Comparison of ENCODE assay signal across 8 cellular contexts in genomic region chr12:29148065-29148957, GRCh38. TPM values are rescaled to one million over a fixed set of nuclear protein-coding genes. Genes with fewer than 3 reads are reported as not detected.
A peak's percentile ranks its signal among the peaks of the same experiment; 100 is the strongest.
DNase-seq lines count a peak whose midpoint lies in the region; ATAC-seq and TF ChIP-seq lines count a peak whose summit lies in the region.

No MANE protein-coding gene starts in this region.

- peaks cover 13% of the 10 kb centered on the region for H3K27me3 Mint-ChIP-seq in GM23338 (ENCODE audit: insufficient read depth, low read depth, poor library complexity)
- H3K27me3 Mint-ChIP-seq in endodermal cell (ENCODE audit: insufficient read depth) = no peaks in the 10 kb centered on the region

- H3K4me1 ChIP-seq in GM23338 (ENCODE audit: insufficient read depth) (peaks cover 36% of the 10 kb centered on the region), endodermal cell (ENCODE audit: control insufficient read depth, insufficient read depth, low read length) (no peaks in the 10 kb centered on the region), mononuclear cell (ENCODE audit: insufficient read depth, low read length) (peaks cover 43% of the 10 kb centered on the region), transverse colon (peaks cover 11 to 39% (median 26%) of the 10 kb centered on the region in 4 donors)

- H3K27me3 ChIP-seq in GM23338 (ENCODE audit: insufficient read depth) (peaks cover 8% of the 10 kb centered on the region; the same call in 1 of the 2 replicates), endodermal cell (ENCODE audit: control insufficient read depth, insufficient read depth, low read length, poor library complexity, severe bottlenecking) (no peaks in the 10 kb centered on the region), mononuclear cell (ENCODE audit: insufficient read depth, low read length) (no peaks in the 10 kb centered on the region), transverse colon (no peaks in the 10 kb centered on the region)

- 0 out of 4 replicates have a peak, but pooled peaks of 1 of the 2 experiments have one; percentile 2 for TF ChIP-seq CTCF in GM23338 (conservative IDR thresholded peaks at IDR 0.05; ENCODE audit: low read depth in 2 of 2)
- TF ChIP-seq CTCF in endodermal cell (conservative IDR thresholded peaks at IDR 0.05) = peak; percentile 35
- no peak for TF ChIP-seq CTCF in transverse colon (IDR thresholded peaks at IDR 0.05)

- 0 out of 2 replicates have a peak, but pooled peaks cover 6% of the 10 kb centered on the region for H3K9me2 ChIP-seq in GM23338 (ENCODE audit: insufficient read depth)

- no peak for TF ChIP-seq POLR2A in transverse colon (IDR thresholded peaks at IDR 0.05)

- WGBS in endodermal cell (ENCODE audit: insufficient coverage in 1 of 2, insufficient read length in 1 of 2), 2 experiments = 27 to 28% methylated on average over 11 to 20 of the region's 21 CpGs
- WGBS in transverse colon (ENCODE audit: low coverage in 1 of 2), 2 donors = 5 to 8% methylated on average over 5 to 21 of the region's 21 CpGs

- peak overlapping the region; percentile 94 for H2AFZ ChIP-seq in GM23338

- H3K4me1 Mint-ChIP-seq in GM23338 (peaks cover 55% of the 10 kb centered on the region), endodermal cell (peaks cover 60% of the 10 kb centered on the region)

- TF ChIP-seq EP300 in transverse colon (IDR thresholded peaks at IDR 0.05; ENCODE audit: low read depth) = no peak

- peak overlapping the region; percentile 64 for H3K27ac ChIP-seq in GM23338 (ENCODE audit: low read depth)
- peak overlapping the region; percentile 34; the same call in 1 of the 2 replicates for H3K27ac ChIP-seq in SK-N-MC
- H3K27ac ChIP-seq in endodermal cell (ENCODE audit: low read depth, low read length) = no peak overlapping the region
- H3K27ac ChIP-seq in transverse colon = peak overlapping the region; percentile 84 to 90 (median 88)

- H3K9ac ChIP-seq in SK-N-MC (ENCODE audit: insufficient read length) (peak overlapping the region; percentile 87), endodermal cell (ENCODE audit: extremely low read depth, low read length, poor library complexity, severe bottlenecking) (peak overlapping the region; percentile 50)

- H3K9me3 ChIP-seq in SK-N-MC (ENCODE audit: low read depth, low read length) (no peaks in the 10 kb centered on the region), endodermal cell (ENCODE audit: control insufficient read depth, low read length) (peaks cover 15% of the 10 kb centered on the region), mononuclear cell (ENCODE audit: low read depth, low read length) (no peaks in the 10 kb centered on the region), transverse colon (no peaks in the 10 kb centered on the region)

- H3K4me3 ChIP-seq in GM23338 (peak overlapping the region; percentile 77), SK-N-MC (peak overlapping the region; percentile 91), endodermal cell (ENCODE audit: low read length) (peak overlapping the region; percentile 81), mononuclear cell (ENCODE audit: low read length) (peak overlapping the region; percentile 69), transverse colon (peak overlapping the region; percentile 61 to 76 (median 71))

- peak overlapping the region; percentile 89 for H3K4me2 ChIP-seq in GM23338

- peaks cover 21% of the 10 kb centered on the region for H3K36me3 Mint-ChIP-seq in GM23338 (ENCODE audit: low read depth)
- H3K36me3 Mint-ChIP-seq in endodermal cell (ENCODE audit: low read depth) = peaks cover 2% of the 10 kb centered on the region

- in situ Hi-C loops in transverse colon (cut with MboI; ENCODE audit: low pct_ligation_motif_present in 1 of 4, low pct_unique_long_range_greater_than_20kb in 1 of 4, low sequenced_read_pairs in 3 of 4) = no loop called here

- H3K36me3 ChIP-seq in GM23338 (ENCODE audit: insufficient read depth) (no peaks in the 10 kb centered on the region), SK-N-MC (ENCODE audit: insufficient read depth, low read length) (no peaks in the 10 kb centered on the region), endodermal cell (ENCODE audit: control insufficient read depth, insufficient read depth, low read length) (no peaks in the 10 kb centered on the region), transverse colon (no peaks in the 10 kb centered on the region)

- H3K27ac Mint-ChIP-seq in GM23338 (peak overlapping the region; percentile 85), endodermal cell (peak overlapping the region; percentile 98)

- intact Hi-C loops in transverse colon (cut with DNase I; ENCODE audit: low total_unique reads) = no loop called here

- DNase-seq in EH (ENCODE audit: low read depth) = peak; percentile 53
- DNase-seq in GM23338 (ENCODE audit: low spot score) = no peak
- no peak for DNase-seq in SK-N-MC (ENCODE audit: low read depth, low spot score)
- no peak for DNase-seq in endodermal cell
- peak; percentile 71 for DNase-seq in transverse colon
- DNase-seq in GDM1 (lab: John Stamatoyannopoulos, UW) = no peak

- no peaks in the 10 kb centered on the region for H4K20me1 ChIP-seq in GM23338 (replicated peaks; ENCODE audit: insufficient read depth)

- H3K4me3 Mint-ChIP-seq in GM23338 (peak overlapping the region; percentile 87), endodermal cell (peak overlapping the region; percentile 80)

- no peaks in the 10 kb centered on the region for H3F3A ChIP-seq in GM23338 (replicated peaks; ENCODE audit: low read depth)

- H3K9me3 Mint-ChIP-seq in GM23338 (peaks cover 14% of the 10 kb centered on the region), endodermal cell (peaks cover 20% of the 10 kb centered on the region)

- peaks cover 8% of the 10 kb centered on the region for H3K79me2 ChIP-seq in GM23338 (replicated peaks; ENCODE audit: insufficient read depth)

- ATAC-seq in GM23338 (peak; percentile 8), HG02938 (IDR thresholded peaks at IDR 0.05; ENCODE audit: unreplicated experiment) (no peak)

TF ChIP-seq in GM23338, 12 proteins besides CTCF, POLR2A, EP300 and RAD21 (continues in another document):
- TF ChIP-seq ZNF462 (CRISPR knock-in tag; IDR thresholded peaks at IDR 0.05) (no peak), EZH2 (IDR thresholded peaks at IDR 0.05; ENCODE audit: low read depth, unreplicated experiment) (no peak), EZH2phosphoT487 (IDR thresholded peaks at IDR 0.05; ENCODE audit: unreplicated experiment) (no peak)

RNA-seq across cellular contexts. Expression of gene FAR2, which starts 0.8 kb away (rescaled TPM):
- total RNA-seq in GM23338 (2014; rRNA removed; shearing (Covaris generic)) = 18.7 and 25.9 TPM in 2 replicates
- 20.2 and 22.6 TPM in 2 replicates for polyA plus RNA-seq in GM23338 (2016; fragmentation: Nextera tagmentation; extraction: Ambion mirVana)
- total RNA-seq in endodermal cell = 10 to 100 TPM; 42.5 to 96.7 TPM
- 5.6 TPM for polyA plus RNA-seq in endodermal cell (2013, experiment 1 of 2)
- polyA plus RNA-seq in endodermal cell (2013, experiment 2 of 2) = 5.5 TPM
- total RNA-seq in mononuclear cell = 7.0 TPM
- 10 to 100 TPM; 57.6 to 72.7 (median 65.7) TPM for total RNA-seq in transverse colon

Comparison
In these comparisons a context has a peak if more than half of its experiments do, and no peak if none do; other contexts are left out.
1. DNase-seq: peak in EH (single experiment) and transverse colon (single experiment); none in GM23338 (single experiment), SK-N-MC (single experiment), endodermal cell (single experiment) and GDM1 (single experiment).
2. Peak in every context shown above with its lines, with median percentiles within 50 percentile points of each other: H3K4me3 ChIP-seq.